ENCODE assay signal across 1 cellular context in the genomic region with DNA sequence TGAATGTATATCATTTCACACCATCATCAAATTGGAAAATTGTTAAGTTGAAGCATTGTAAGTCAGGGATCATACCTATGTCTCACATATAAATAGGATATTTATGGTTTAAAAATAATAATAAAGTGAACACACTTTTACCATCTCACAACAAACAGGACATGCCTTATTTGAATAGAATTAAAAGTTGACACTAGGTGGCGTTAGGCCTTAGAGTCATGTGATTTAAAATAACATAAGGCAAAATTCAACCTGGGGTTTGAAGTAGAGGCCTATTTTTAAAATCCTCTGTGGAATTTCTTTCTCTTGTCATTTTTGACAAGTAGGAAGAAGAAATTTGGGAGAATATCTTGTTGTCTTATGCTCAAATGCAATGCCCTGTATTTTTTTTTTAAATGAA.
TF ChIP-seq lines count a peak whose summit lies in the region.

No MANE protein-coding gene starts in this region.

TF ChIP-seq in GM23338, 12 proteins besides CTCF, POLR2A, EP300 and RAD21 (continued from another document):
- TF ChIP-seq ZNF462 (CRISPR knock-in tag; IDR thresholded peaks at IDR 0.05) (no peak), CREB1 (CRISPR knock-in tag; IDR thresholded peaks at IDR 0.05; ENCODE audit: low read depth) (no peak), POLR2AphosphoS5 (IDR thresholded peaks at IDR 0.05; ENCODE audit: low read depth) (no peak), ZNF331 (CRISPR knock-in tag; IDR thresholded peaks at IDR 0.05; ENCODE audit: low read depth) (no peak), STAT1 (IDR thresholded peaks at IDR 0.05; ENCODE audit: unreplicated experiment) (no peak)
- TF ChIP-seq, protein P1, sequence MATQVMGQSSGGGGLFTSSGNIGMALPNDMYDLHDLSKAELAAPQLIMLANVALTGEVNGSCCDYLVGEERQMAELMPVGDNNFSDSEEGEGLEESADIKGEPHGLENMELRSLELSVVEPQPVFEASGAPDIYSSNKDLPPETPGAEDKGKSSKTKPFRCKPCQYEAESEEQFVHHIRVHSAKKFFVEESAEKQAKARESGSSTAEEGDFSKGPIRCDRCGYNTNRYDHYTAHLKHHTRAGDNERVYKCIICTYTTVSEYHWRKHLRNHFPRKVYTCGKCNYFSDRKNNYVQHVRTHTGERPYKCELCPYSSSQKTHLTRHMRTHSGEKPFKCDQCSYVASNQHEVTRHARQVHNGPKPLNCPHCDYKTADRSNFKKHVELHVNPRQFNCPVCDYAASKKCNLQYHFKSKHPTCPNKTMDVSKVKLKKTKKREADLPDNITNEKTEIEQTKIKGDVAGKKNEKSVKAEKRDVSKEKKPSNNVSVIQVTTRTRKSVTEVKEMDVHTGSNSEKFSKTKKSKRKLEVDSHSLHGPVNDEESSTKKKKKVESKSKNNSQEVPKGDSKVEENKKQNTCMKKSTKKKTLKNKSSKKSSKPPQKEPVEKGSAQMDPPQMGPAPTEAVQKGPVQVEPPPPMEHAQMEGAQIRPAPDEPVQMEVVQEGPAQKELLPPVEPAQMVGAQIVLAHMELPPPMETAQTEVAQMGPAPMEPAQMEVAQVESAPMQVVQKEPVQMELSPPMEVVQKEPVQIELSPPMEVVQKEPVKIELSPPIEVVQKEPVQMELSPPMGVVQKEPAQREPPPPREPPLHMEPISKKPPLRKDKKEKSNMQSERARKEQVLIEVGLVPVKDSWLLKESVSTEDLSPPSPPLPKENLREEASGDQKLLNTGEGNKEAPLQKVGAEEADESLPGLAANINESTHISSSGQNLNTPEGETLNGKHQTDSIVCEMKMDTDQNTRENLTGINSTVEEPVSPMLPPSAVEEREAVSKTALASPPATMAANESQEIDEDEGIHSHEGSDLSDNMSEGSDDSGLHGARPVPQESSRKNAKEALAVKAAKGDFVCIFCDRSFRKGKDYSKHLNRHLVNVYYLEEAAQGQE (IDR thresholded peaks at IDR 0.05; ENCODE audit: unreplicated experiment), result no peak
